8 cellular contexts compared by ENCODE assay signal in the genomic region with DNA sequence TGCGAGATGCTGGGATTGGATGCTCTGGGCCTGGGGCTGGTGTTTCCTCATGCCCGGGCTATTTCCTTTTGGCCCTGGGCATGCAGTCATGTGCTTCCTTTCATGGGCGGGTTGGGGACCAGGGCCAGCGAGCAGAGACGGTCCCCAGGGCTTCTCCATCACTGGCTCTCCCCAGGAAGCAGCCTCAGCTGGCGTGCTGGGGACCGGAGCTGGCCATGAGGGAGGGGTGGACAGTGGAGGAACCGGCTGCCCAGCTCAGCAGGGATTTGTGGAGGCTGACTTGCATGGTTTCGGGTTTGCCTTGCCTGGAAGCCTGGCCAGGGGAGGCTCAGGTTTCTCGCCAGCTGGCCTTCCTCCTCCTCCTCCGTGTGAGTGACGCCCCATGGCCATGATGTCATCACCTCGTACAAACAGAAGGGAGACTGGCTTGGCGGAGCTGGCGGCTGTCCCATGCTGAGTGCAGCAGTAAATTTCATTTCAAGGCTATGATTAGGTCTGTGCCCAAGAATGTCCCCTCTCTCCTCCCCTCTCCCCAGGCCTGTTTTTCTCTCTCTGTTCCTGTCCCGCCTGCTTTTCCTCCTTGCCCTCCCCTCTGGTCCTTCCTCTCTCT. TPM values are rescaled to one million over a fixed set of nuclear protein-coding genes. Genes with fewer than 3 reads are reported as not detected.
DNase-seq lines count a peak whose midpoint lies in the region; ATAC-seq lines count a peak whose summit lies in the region.

No MANE protein-coding gene starts in this region.

- H4K20me1 ChIP-seq in BLaER1, result no peaks in the 10 kb centered on the region

- H3K9ac ChIP-seq in BLaER1, result peak overlapping the region; percentile 61

- no peak overlapping the region for H3K4me3 Mint-ChIP-seq in naive thymus-derived CD4-positive, alpha-beta T cell

- peak; percentile 97 for DNase-seq in M059J (ENCODE audit: low read depth)
- DNase-seq in SW480 (ENCODE audit: low spot score), result peak; percentile 72
- DNase-seq in fibroblast of peridontal ligament (ENCODE audit: extremely low read depth), result peak; percentile 99
- no peak for DNase-seq in naive thymus-derived CD4-positive, alpha-beta T cell

- H3K4me3 ChIP-seq in BLaER1, result peak overlapping the region; percentile 44
- H3K4me3 ChIP-seq in naive thymus-derived CD4-positive, alpha-beta T cell (ENCODE audit: low read length), result no peak overlapping the region

- no peaks in the 10 kb centered on the region for H3K36me3 ChIP-seq in BLaER1
- H3K36me3 ChIP-seq in naive thymus-derived CD4-positive, alpha-beta T cell (ENCODE audit: control insufficient read depth in 2 of 3, insufficient read depth in 3 of 3, low read length in 3 of 3), result no peaks in the 10 kb centered on the region

- peak overlapping the region in 2 of 9 donors; percentile 53 to 58 for H3K27ac Mint-ChIP-seq in naive thymus-derived CD4-positive, alpha-beta T cell

- peaks cover 0 to 5% (median 0%) of the 10 kb centered on the region in 7 donors for H3K4me1 Mint-ChIP-seq in naive thymus-derived CD4-positive, alpha-beta T cell

- peak; percentile 68 for ATAC-seq in naive thymus-derived CD4-positive, alpha-beta T cell
- ATAC-seq in GM21737 (IDR thresholded peaks at IDR 0.05; ENCODE audit: unreplicated experiment) (no peak), GM21786 (IDR thresholded peaks at IDR 0.05; ENCODE audit: unreplicated experiment) (no peak), GM21447 (IDR thresholded peaks at IDR 0.05; ENCODE audit: unreplicated experiment) (no peak)

- H3K4me1 ChIP-seq in BLaER1, result peaks cover 39% of the 10 kb centered on the region
- peaks cover 0 to 4% of the 10 kb centered on the region in 2 donors for H3K4me1 ChIP-seq in naive thymus-derived CD4-positive, alpha-beta T cell (ENCODE audit: control insufficient read depth in 2 of 2, insufficient read depth in 2 of 2, low read length in 2 of 2)

- H3K4me2 ChIP-seq in BLaER1, result peak overlapping the region; percentile 93

- POLR2A ChIA-PET in naive thymus-derived CD4-positive, alpha-beta T cell (lab: Charles Lee), result no interaction called here

- H3K36me3 Mint-ChIP-seq in naive thymus-derived CD4-positive, alpha-beta T cell, result no peaks in the 10 kb centered on the region

- CTCF ChIA-PET in naive thymus-derived CD4-positive, alpha-beta T cell (lab: Charles Lee), result no interaction called here

- peaks cover 0 to 4% (median 0%) of the 10 kb centered on the region in 5 donors for H3K27me3 Mint-ChIP-seq in naive thymus-derived CD4-positive, alpha-beta T cell

- no peaks in the 10 kb centered on the region for H3K9me3 ChIP-seq in BLaER1
- H3K9me3 ChIP-seq in naive thymus-derived CD4-positive, alpha-beta T cell (ENCODE audit: control insufficient read depth in 2 of 3, low read length in 3 of 3), result no peaks in the 10 kb centered on the region

- peak overlapping the region; percentile 80 for H3K27ac ChIP-seq in BLaER1
- no peak overlapping the region for H3K27ac ChIP-seq in naive thymus-derived CD4-positive, alpha-beta T cell (ENCODE audit: low read depth, low read length)

- intact Hi-C loops in naive thymus-derived CD4-positive, alpha-beta T cell (cut with micrococcal nuclease), result no loop called here

- H3K27me3 ChIP-seq in BLaER1, result no peaks in the 10 kb centered on the region
- H3K27me3 ChIP-seq in naive thymus-derived CD4-positive, alpha-beta T cell (ENCODE audit: control insufficient read depth in 2 of 2, insufficient read depth in 2 of 2, low read length in 2 of 2), result no peaks in the 10 kb centered on the region

- H3K9me3 Mint-ChIP-seq in naive thymus-derived CD4-positive, alpha-beta T cell, result no peaks in the 10 kb centered on the region

RNA-seq across cellular contexts. Expression of gene TIMP2, which starts 8.9 kb away (rescaled TPM):
- 213 and 289 TPM in 2 replicates for total RNA-seq in M059J (2014; rRNA removed; shearing (Covaris generic))
- 10 to 100 TPM in 1 of 5 experiments, 1 to 10 TPM in 4; 1.2 to 46.1 (median 5.8) TPM for total RNA-seq in naive thymus-derived CD4-positive, alpha-beta T cell
- under 1 TPM; 0.23 to 0.31 TPM for polyA plus RNA-seq in naive thymus-derived CD4-positive, alpha-beta T cell

RNA-seq across cellular contexts. Expression of gene CEP295NL, which starts 31.1 kb away (rescaled TPM):
- 0.12 and 1.6 TPM in 2 replicates for total RNA-seq in M059J (2014; rRNA removed; shearing (Covaris generic))
- total RNA-seq in naive thymus-derived CD4-positive, alpha-beta T cell, result 10 to 100 TPM in 1 of 5 experiments, 1 to 10 TPM in 1, under 1 TPM in 2, not detected in 1; 0.19 to 14.1 (median 1.8) TPM
- not detected for polyA plus RNA-seq in naive thymus-derived CD4-positive, alpha-beta T cell

RNA-seq across cellular contexts. Expression of gene LGALS3BP, which starts 45.7 kb away (rescaled TPM):
- 787 and 1,162 TPM in 2 replicates for total RNA-seq in M059J (2014; rRNA removed; shearing (Covaris generic))
- 100 to 1,000 TPM in 1 of 5 experiments, 10 to 100 TPM in 4; 44.7 to 267 (median 53.9) TPM for total RNA-seq in naive thymus-derived CD4-positive, alpha-beta T cell
- polyA plus RNA-seq in naive thymus-derived CD4-positive, alpha-beta T cell, result 100 to 1,000 TPM; 116 to 122 TPM

Comparison
In these comparisons a context has a peak if more than half of its experiments do, and no peak if none do; other contexts are left out.
1. DNase-seq: peak in M059J (single experiment), SW480 (single experiment) and fibroblast of peridontal ligament (single experiment); none in naive thymus-derived CD4-positive, alpha-beta T cell (0 of 9).